23 cellular contexts compared by ENCODE assay signal in genomic region chr5:57207007-57207653, GRCh38. TPM values are rescaled to one million over a fixed set of nuclear protein-coding genes. Genes with fewer than 3 reads are reported as not detected.
A peak's percentile ranks its signal among the peaks of the same experiment; 100 is the strongest.
DNase-seq lines count a peak whose midpoint lies in the region; ATAC-seq, FAIRE-seq and TF ChIP-seq lines count a peak whose summit lies in the region.
"Had no signal": no experiment of that assay in that cellular context is flagged by ENCODE, and none has a peak within 500 bp of the region (broad histone marks: within the 10 kb centered on the region; RNA-seq: fewer than 3 reads in every experiment).

No MANE protein-coding gene starts in this region.

- H3K4me1 Mint-ChIP-seq in activated CD8-positive, alpha-beta T cell treated with anti-CD3 and anti-CD28 coated beads for 36 hours (ENCODE audit: low read depth), result peaks cover 70% of the 10 kb centered on the region
- peaks cover 35% of the 10 kb centered on the region for H3K4me1 Mint-ChIP-seq in activated CD8-positive, alpha-beta T cell treated with anti-CD3 and anti-CD28 coated beads, Interleukin-2, amount 10 ng/mL, durations not matched to agents 7 days and 5 days (ENCODE audit: low read depth)
- H3K4me1 Mint-ChIP-seq in progenitor cell of endocrine pancreas (ENCODE audit: low read depth), result peaks cover 14% of the 10 kb centered on the region

- POLR2A ChIA-PET in activated CD8-positive, alpha-beta T cell treated with anti-CD3 and anti-CD28 coated beads for 36 hours (lab: Charles Lee), result interaction anchor here (0.9 kb wide), 1 partner anchor 27 kb away, joined by 3 read pairs; no protein-coding TSS in a partner anchor
- POLR2A ChIA-PET in activated CD8-positive, alpha-beta T cell treated with anti-CD3 and anti-CD28 coated beads, Interleukin-2, amount 10 ng/mL, durations not matched to agents 7 days and 5 days (lab: Charles Lee), result no interaction called here

- intact Hi-C loops in activated CD8-positive, alpha-beta T cell treated with anti-CD3 and anti-CD28 coated beads for 36 hours (cut with micrococcal nuclease), result no loop called here
- intact Hi-C loops in esophagus squamous epithelium (cut with DNase I), result no loop called here

- CTCF ChIA-PET in activated CD8-positive, alpha-beta T cell treated with anti-CD3 and anti-CD28 coated beads for 36 hours (lab: Charles Lee), result interaction anchor here (0.8 to 1.8 kb wide), 4 partner anchors 8 to 258 kb away, joined by 3 to 5 read pairs (median 3); no protein-coding TSS in a partner anchor
- CTCF ChIA-PET in activated CD8-positive, alpha-beta T cell treated with anti-CD3 and anti-CD28 coated beads, Interleukin-2, amount 10 ng/mL, durations not matched to agents 7 days and 5 days (lab: Charles Lee), result no interaction called here

- no peak for TF ChIP-seq POLR2A in esophagus squamous epithelium (IDR thresholded peaks at IDR 0.05)

- no peak for TF ChIP-seq CTCF in activated CD8-positive, alpha-beta T cell treated with anti-CD3 and anti-CD28 coated beads for 36 hours (IDR thresholded peaks at IDR 0.05)
- TF ChIP-seq CTCF in coronary artery (IDR thresholded peaks at IDR 0.05) (no peak), progenitor cell of endocrine pancreas (IDR thresholded peaks at IDR 0.05; ENCODE audit: unreplicated experiment) (no peak), esophagus squamous epithelium (IDR thresholded peaks at IDR 0.05) (no peak)

- H3K27ac Mint-ChIP-seq in activated CD8-positive, alpha-beta T cell treated with anti-CD3 and anti-CD28 coated beads for 36 hours, result peak overlapping the region; percentile 17
- no peak overlapping the region for H3K27ac Mint-ChIP-seq in activated CD8-positive, alpha-beta T cell treated with anti-CD3 and anti-CD28 coated beads, Interleukin-2, amount 10 ng/mL, durations not matched to agents 7 days and 5 days
- peak overlapping the region; percentile 41 for H3K27ac Mint-ChIP-seq in progenitor cell of endocrine pancreas

- H3K27me3 Mint-ChIP-seq in activated CD8-positive, alpha-beta T cell treated with anti-CD3 and anti-CD28 coated beads for 36 hours, result no peaks in the 10 kb centered on the region
- no peaks in the 10 kb centered on the region for H3K27me3 Mint-ChIP-seq in activated CD8-positive, alpha-beta T cell treated with anti-CD3 and anti-CD28 coated beads, Interleukin-2, amount 10 ng/mL, durations not matched to agents 7 days and 5 days (ENCODE audit: low read depth)
- no peaks in the 10 kb centered on the region for H3K27me3 Mint-ChIP-seq in progenitor cell of endocrine pancreas

- H3K4me1 ChIP-seq in esophagus squamous epithelium, result peaks cover 0 to 83% (median 15%) of the 10 kb centered on the region in 3 donors
- H3K4me1 ChIP-seq: Caco-2 had no signal

- H3K4me3 ChIP-seq in coronary artery (peak overlapping the region; percentile 30), esophagus squamous epithelium (no peak overlapping the region)
- H3K4me3 ChIP-seq: dorsolateral prefrontal cortex, skin epidermis had no signal

- WGBS in esophagus squamous epithelium, 2 donors, result 74 to 80% methylated on average over 4 of the region's 7 CpGs

- no peak for ATAC-seq in activated CD8-positive, alpha-beta T cell treated with anti-CD3 and anti-CD28 coated beads for 36 hours
- ATAC-seq in activated CD8-positive, alpha-beta T cell treated with anti-CD3 and anti-CD28 coated beads, Interleukin-2, amount 10 ng/mL, durations not matched to agents 7 days and 5 days, result no peak
- ATAC-seq in GM21786 (IDR thresholded peaks at IDR 0.05; ENCODE audit: unreplicated experiment), result no peak
- ATAC-seq: esophagus mucosa had no signal

- H3K27ac ChIP-seq in coronary artery (peak overlapping the region in 1 of 2 donors; percentile 65), esophagus squamous epithelium (no peak overlapping the region)
- H3K27ac ChIP-seq: skin epidermis, WERI-Rb-1 had no signal

- peaks cover 19% of the 10 kb centered on the region for H3K36me3 Mint-ChIP-seq in activated CD8-positive, alpha-beta T cell treated with anti-CD3 and anti-CD28 coated beads for 36 hours (ENCODE audit: low read depth)
- H3K36me3 Mint-ChIP-seq in activated CD8-positive, alpha-beta T cell treated with anti-CD3 and anti-CD28 coated beads, Interleukin-2, amount 10 ng/mL, durations not matched to agents 7 days and 5 days (ENCODE audit: low read depth), result peaks cover 37% of the 10 kb centered on the region
- H3K36me3 Mint-ChIP-seq in progenitor cell of endocrine pancreas (ENCODE audit: insufficient read depth), result peaks cover 14% of the 10 kb centered on the region

- H3K27me3 ChIP-seq in esophagus squamous epithelium, result no peaks in the 10 kb centered on the region
- H3K27me3 ChIP-seq: dorsolateral prefrontal cortex had no signal

- H3K9me3 ChIP-seq in esophagus squamous epithelium, result no peaks in the 10 kb centered on the region
- H3K9me3 ChIP-seq: Caco-2 had no signal

- H3K4me3 Mint-ChIP-seq in activated CD8-positive, alpha-beta T cell treated with anti-CD3 and anti-CD28 coated beads for 36 hours, result no peak overlapping the region
- no peak overlapping the region for H3K4me3 Mint-ChIP-seq in activated CD8-positive, alpha-beta T cell treated with anti-CD3 and anti-CD28 coated beads, Interleukin-2, amount 10 ng/mL, durations not matched to agents 7 days and 5 days
- H3K4me3 Mint-ChIP-seq in progenitor cell of endocrine pancreas (ENCODE audit: low read depth), result no peak overlapping the region
- H3K4me3 Mint-ChIP-seq: brain had no signal

- DNase-seq in activated CD8-positive, alpha-beta T cell treated with anti-CD3 and anti-CD28 coated beads for 36 hours, result no peak
- DNase-seq in activated CD8-positive, alpha-beta T cell treated with anti-CD3 and anti-CD28 coated beads, Interleukin-2, amount 10 ng/mL, durations not matched to agents 7 days and 5 days, result no peak
- DNase-seq in GM18507 (ENCODE audit: extremely low spot score, insufficient read length, low read depth) (no peak), coronary artery (ENCODE audit: low spot score) (no peak), progenitor cell of endocrine pancreas (ENCODE audit: low spot score, unreplicated experiment) (no peak), hypothalamus (lab: John Stamatoyannopoulos, UW) (no peak), esophagus squamous epithelium (lab: John Stamatoyannopoulos, UW) (no peak)
- DNase-seq: ACHN; activated CD8-positive, alpha-beta memory T cell treated with anti-CD3 and anti-CD28 coated beads, Interleukin-2, amount 50 U/mL, for 4 hours; activated naive CD4-positive, alpha-beta T cell treated with anti-CD3 and anti-CD28 coated beads, Interleukin-2, amount 50 U/mL, for 16 hours; Caco-2; dorsolateral prefrontal cortex; glutamatergic neuron; IMR-90; islet precursor cell; NCI-H1092; NCI-H82; WERI-Rb-1 had no signal

- peaks cover 0 to 7% (median 0%) of the 10 kb centered on the region in 3 donors for H3K36me3 ChIP-seq in esophagus squamous epithelium

- peak; percentile 21 for FAIRE-seq in GM18507 (lab: Jason Lieb, UNC)
- FAIRE-seq: urothelium cell line had no signal

- no peaks in the 10 kb centered on the region for H3K9me3 Mint-ChIP-seq in activated CD8-positive, alpha-beta T cell treated with anti-CD3 and anti-CD28 coated beads for 36 hours
- H3K9me3 Mint-ChIP-seq in activated CD8-positive, alpha-beta T cell treated with anti-CD3 and anti-CD28 coated beads, Interleukin-2, amount 10 ng/mL, durations not matched to agents 7 days and 5 days (ENCODE audit: insufficient read depth), result no peaks in the 10 kb centered on the region
- peaks cover 10% of the 10 kb centered on the region for H3K9me3 Mint-ChIP-seq in progenitor cell of endocrine pancreas (ENCODE audit: low read depth)

RNA-seq across cellular contexts. Expression of gene GPBP1, which starts 33.3 kb away (rescaled TPM):
- 10 to 100 TPM; 87.9 to 88.5 TPM for total RNA-seq in activated CD8-positive, alpha-beta T cell treated with anti-CD3 and anti-CD28 coated beads for 36 hours
- 10 to 100 TPM; 76.4 to 84.6 TPM for total RNA-seq in activated CD8-positive, alpha-beta T cell treated with anti-CD3 and anti-CD28 coated beads, Interleukin-2, amount 10 ng/mL, durations not matched to agents 7 days and 5 days
- total RNA-seq in progenitor cell of endocrine pancreas, result 128 and 135 TPM in 2 replicates
- total RNA-seq in esophagus squamous epithelium, result 10 to 100 TPM; 27.4 to 64.3 (median 43.2) TPM
